Comparison of ENCODE assay signal across 8 cellular contexts in the genomic region with DNA sequence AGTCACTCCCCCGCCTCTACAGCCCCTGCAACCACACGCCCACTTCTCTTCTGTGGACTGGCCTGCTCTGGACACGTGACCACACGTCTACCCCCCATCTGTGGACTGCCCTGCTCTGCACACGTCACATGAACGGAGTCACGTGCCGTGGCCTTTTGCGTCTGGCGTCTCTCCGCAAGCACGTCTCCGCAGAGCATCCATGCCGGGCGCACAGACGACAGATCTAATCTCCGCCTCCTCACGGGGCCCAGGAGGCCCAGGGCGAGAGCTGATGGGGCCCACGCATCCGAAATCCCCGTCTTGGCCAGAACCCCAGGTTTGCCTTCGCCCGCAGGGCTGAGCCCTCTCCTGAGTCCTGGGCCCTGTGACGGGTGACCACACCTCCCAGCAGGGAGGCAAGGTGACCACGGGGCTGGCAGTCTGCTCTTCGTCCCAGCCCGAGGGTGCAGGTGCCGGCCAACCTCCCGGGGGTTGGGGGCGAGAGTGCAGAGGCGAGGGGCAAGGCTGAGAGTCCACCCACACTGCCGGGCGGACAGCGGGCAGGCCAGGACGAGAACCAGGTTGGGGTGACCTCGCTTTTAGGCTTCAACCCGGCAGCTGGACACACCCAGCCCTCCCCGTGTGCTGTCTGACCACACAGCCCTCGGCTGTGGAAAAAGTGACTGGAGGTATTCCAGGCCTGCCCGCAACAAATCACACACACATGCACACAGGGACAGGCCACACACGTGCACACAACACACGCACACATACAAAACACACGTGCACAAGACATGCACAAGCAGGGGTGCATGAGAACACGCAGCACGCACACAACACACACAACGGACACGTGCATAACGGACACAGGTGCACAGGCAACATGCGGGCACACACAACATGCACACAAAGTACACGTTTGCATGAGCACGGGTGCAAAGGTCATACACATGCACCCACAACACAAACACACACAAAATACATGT. TPM values are rescaled to one million over a fixed set of nuclear protein-coding genes. Genes with fewer than 3 reads are reported as not detected.
A peak's percentile ranks its signal among the peaks of the same experiment; 100 is the strongest.
DNase-seq lines count a peak whose midpoint lies in the region; ATAC-seq lines count a peak whose summit lies in the region.

No MANE protein-coding gene starts in this region.

- H3K9ac ChIP-seq in BLaER1: no peak overlapping the region
- H3K9ac ChIP-seq in NT2/D1 (ENCODE audit: insufficient read length, low read depth): peak overlapping the region; percentile 26
- peak overlapping the region; percentile 79 for H3K9ac ChIP-seq in neuronal stem cell (ENCODE audit: low read depth, low read length, poor library complexity)

- H3K4me2 ChIP-seq in BLaER1 (peak overlapping the region; percentile 93), neuronal stem cell (ENCODE audit: insufficient read depth, low read length, poor library complexity, severe bottlenecking) (no peak overlapping the region)

- H3K4me1 Mint-ChIP-seq in effector memory CD8-positive, alpha-beta T cell (ENCODE audit: low read depth in 2 of 2): peaks cover 22 to 27% of the 10 kb centered on the region in 2 donors

- H2BK120ac ChIP-seq in neuronal stem cell (ENCODE audit: low read depth, low read length): no peak overlapping the region

- no peak overlapping the region for H2AFZ ChIP-seq in neuronal stem cell (ENCODE audit: low read length)

- H3K36me3 ChIP-seq in BLaER1: peaks cover 6% of the 10 kb centered on the region; the same call in 1 of the 2 replicates
- H3K36me3 ChIP-seq in NT2/D1 (ENCODE audit: insufficient read depth, insufficient read length, low read length): peaks cover 62% of the 10 kb centered on the region
- H3K36me3 ChIP-seq in neuronal stem cell (replicated peaks in 1 of 2; ENCODE audit: control insufficient read depth in 2 of 2, insufficient read depth in 2 of 2, low read length in 2 of 2): peaks cover 9 to 22% of the 10 kb centered on the region in 2 donors

- no peak overlapping the region for H4K91ac ChIP-seq in neuronal stem cell (ENCODE audit: low read depth, low read length, poor library complexity)

- H3K18ac ChIP-seq in neuronal stem cell (ENCODE audit: low read length): no peak overlapping the region

- H3K4me3 ChIP-seq in BLaER1: no peak overlapping the region
- H3K4me3 ChIP-seq in NT2/D1 (ENCODE audit: insufficient read length, low read depth): peak overlapping the region; percentile 2
- peak overlapping the region in 1 of 2 donors; percentile 44 for H3K4me3 ChIP-seq in neuronal stem cell (ENCODE audit: low read length in 2 of 2)

- H3K36me3 Mint-ChIP-seq in effector memory CD8-positive, alpha-beta T cell (ENCODE audit: insufficient read depth): peaks cover 36% of the 10 kb centered on the region

- H3K27ac ChIP-seq in BLaER1 (no peak overlapping the region), neuronal stem cell (replicated peaks; ENCODE audit: low read length) (no peak overlapping the region)

- peak overlapping the region; percentile 9 for H2AK5ac ChIP-seq in neuronal stem cell (ENCODE audit: low read depth, low read length)

- peak overlapping the region; percentile 58 for H4K8ac ChIP-seq in neuronal stem cell (ENCODE audit: low read depth, low read length)

- H4K20me1 ChIP-seq in BLaER1: peaks cover 77% of the 10 kb centered on the region

- H3K4me3 Mint-ChIP-seq in effector memory CD8-positive, alpha-beta T cell: peak overlapping the region; percentile 1 to 48

- H3K27me3 ChIP-seq in BLaER1: no peaks in the 10 kb centered on the region
- H3K27me3 ChIP-seq in NT2/D1 (ENCODE audit: insufficient read depth, insufficient read length): no peaks in the 10 kb centered on the region
- no peaks in the 10 kb centered on the region for H3K27me3 ChIP-seq in neuronal stem cell (ENCODE audit: control insufficient read depth in 3 of 3, insufficient read depth in 3 of 3, low read depth in 1 of 3, low read length in 3 of 3)

- WGBS in neuronal stem cell (ENCODE audit: extremely low coverage in 2 of 2, insufficient read length in 2 of 2, insufficient replicate concordance in 1 of 2), 2 donors: no CpG with 5 or more reads among the region's 52 CpGs

- H2BK12ac ChIP-seq in neuronal stem cell (ENCODE audit: low read length): peak overlapping the region; percentile 87

- H3K4ac ChIP-seq in neuronal stem cell (ENCODE audit: low read length): no peak overlapping the region

- no peak for DNase-seq in NT2/D1 (ENCODE audit: low read depth, low spot score)
- DNase-seq in effector memory CD8-positive, alpha-beta T cell: no peak
- DNase-seq in neuronal stem cell (ENCODE audit: low spot score): no peak
- no peak for DNase-seq in OCI-M2 (lab: John Stamatoyannopoulos, UW; ENCODE audit: unreplicated experiment)
- no peak for DNase-seq in NCI-H526 (lab: John Stamatoyannopoulos, UW)
- no peak for DNase-seq in dermis blood vessel endothelial cell
- DNase-seq in NCI-H510A treated with DMSO at 0.1 percent for 48 hours (lab: John Stamatoyannopoulos, UW): no peak

- H3K27me3 Mint-ChIP-seq in effector memory CD8-positive, alpha-beta T cell: no peaks in the 10 kb centered on the region

- H3K14ac ChIP-seq in neuronal stem cell (ENCODE audit: low read length): peak overlapping the region; percentile 59

- no peak overlapping the region for H2BK5ac ChIP-seq in neuronal stem cell (ENCODE audit: low read length)

- H3K4me1 ChIP-seq in BLaER1 (peaks cover 84% of the 10 kb centered on the region), NT2/D1 (ENCODE audit: insufficient read depth, insufficient read length) (peaks cover 59% of the 10 kb centered on the region), neuronal stem cell (ENCODE audit: control insufficient read depth in 2 of 2, insufficient read depth in 1 of 2, low read depth in 1 of 2, low read length in 2 of 2) (peaks cover 15 to 19% of the 10 kb centered on the region in 2 donors)

- no peaks in the 10 kb centered on the region for H3K9me3 Mint-ChIP-seq in effector memory CD8-positive, alpha-beta T cell

- no peak overlapping the region for H2BK15ac ChIP-seq in neuronal stem cell (ENCODE audit: low read length)

- peaks cover 33% of the 10 kb centered on the region for H3K79me1 ChIP-seq in neuronal stem cell (ENCODE audit: low read depth, low read length)

- H3K9me3 ChIP-seq in BLaER1: no peaks in the 10 kb centered on the region
- no peaks in the 10 kb centered on the region for H3K9me3 ChIP-seq in NT2/D1 (ENCODE audit: insufficient read depth, low read length)
- peaks cover 3 to 13% of the 10 kb centered on the region in 2 donors for H3K9me3 ChIP-seq in neuronal stem cell (replicated peaks in 1 of 2; ENCODE audit: control insufficient read depth in 2 of 2, insufficient read depth in 1 of 2, low read depth in 1 of 2, low read length in 2 of 2)

- no peak overlapping the region for H3K27ac Mint-ChIP-seq in effector memory CD8-positive, alpha-beta T cell

- H3K23ac ChIP-seq in neuronal stem cell (ENCODE audit: low read depth, low read length, poor library complexity): peak overlapping the region; percentile 59

- no peak for ATAC-seq in effector memory CD8-positive, alpha-beta T cell (replicated peaks)

RNA-seq across cellular contexts. Expression of a gene that starts 3.9 kb away (rescaled TPM):
- 13.3 TPM for polyA plus RNA-seq in neuronal stem cell (2013, experiment 1 of 2)
- polyA plus RNA-seq in neuronal stem cell (2013, experiment 2 of 2): 13.9 TPM
- total RNA-seq in dermis blood vessel endothelial cell: 37.1 and 52.2 TPM in 2 replicates

RNA-seq across cellular contexts. Expression of a gene that starts 35.4 kb away (rescaled TPM):
- 35.0 TPM for polyA plus RNA-seq in neuronal stem cell (2013, experiment 1 of 2)
- polyA plus RNA-seq in neuronal stem cell (2013, experiment 2 of 2): 34.0 TPM
- 107 and 108 TPM in 2 replicates for total RNA-seq in dermis blood vessel endothelial cell
